ENCODE assay signal across 8 cellular contexts in genomic region chr6:10528170-10528981, GRCh38. TPM values are rescaled to one million over a fixed set of nuclear protein-coding genes. Genes with fewer than 3 reads are reported as not detected.
DNase-seq lines count a peak whose midpoint lies in the region; ATAC-seq and TF ChIP-seq lines count a peak whose summit lies in the region.

No MANE protein-coding gene starts in this region.

- no peaks in the 10 kb centered on the region for H3K27me3 ChIP-seq in neural progenitor cell

- H4K20me1 ChIP-seq in neural progenitor cell (ENCODE audit: low read depth), result no peaks in the 10 kb centered on the region

- peaks cover 18% of the 10 kb centered on the region for H3F3A ChIP-seq in neural progenitor cell (ENCODE audit: low read depth)

- peaks cover 42% of the 10 kb centered on the region for H3K4me1 Mint-ChIP-seq in T-helper 1 cell treated with Interleukin-12 subunit alpha and Interleukin-12 subunit beta and Interleukin-4 antibody, amounts not matched to agents 30 μg/mL and 1 μg/mL, for 36 hours (ENCODE audit: low read depth)
- peaks cover 44% of the 10 kb centered on the region for H3K4me1 Mint-ChIP-seq in endothelial cell (ENCODE audit: unreplicated experiment)
- H3K4me1 Mint-ChIP-seq in neural progenitor cell, result peaks cover 8% of the 10 kb centered on the region

- H3K4me2 ChIP-seq in neural progenitor cell, result no peak overlapping the region

- no peaks in the 10 kb centered on the region for H3K9me3 Mint-ChIP-seq in T-helper 1 cell treated with Interleukin-12 subunit alpha and Interleukin-12 subunit beta and Interleukin-4 antibody, amounts not matched to agents 30 μg/mL and 1 μg/mL, for 36 hours
- H3K9me3 Mint-ChIP-seq in endothelial cell (ENCODE audit: unreplicated experiment), result no peaks in the 10 kb centered on the region
- no peaks in the 10 kb centered on the region for H3K9me3 Mint-ChIP-seq in neural progenitor cell

- no peaks in the 10 kb centered on the region for H3K9me3 ChIP-seq in neural progenitor cell (ENCODE audit: low read depth)

- DNase-seq in GF-D8 (lab: John Stamatoyannopoulos, UW), result peak; percentile 39
- DNase-seq in HK-2 (ENCODE audit: unreplicated experiment), result peak; percentile 40
- DNase-seq in endothelial cell (ENCODE audit: low spot score), result no peak
- no peak for DNase-seq in neural progenitor cell (ENCODE audit: low spot score)
- no peak for DNase-seq in SK-N-DZ (ENCODE audit: low spot score)
- DNase-seq in NCI-H2227 (lab: John Stamatoyannopoulos, UW; ENCODE audit: unreplicated experiment), result no peak

- no peak overlapping the region for H3K9ac ChIP-seq in neural progenitor cell

- no peak overlapping the region for H3K27ac ChIP-seq in neural progenitor cell

- ATAC-seq in GM21423 (IDR thresholded peaks at IDR 0.05; ENCODE audit: unreplicated experiment), result peak; percentile 59

- peak overlapping the region; percentile 97 for H3K4me3 Mint-ChIP-seq in T-helper 1 cell treated with Interleukin-12 subunit alpha and Interleukin-12 subunit beta and Interleukin-4 antibody, amounts not matched to agents 30 μg/mL and 1 μg/mL, for 36 hours
- H3K4me3 Mint-ChIP-seq in endothelial cell (ENCODE audit: unreplicated experiment), result no peak overlapping the region
- H3K4me3 Mint-ChIP-seq in neural progenitor cell, result no peak overlapping the region

- no peaks in the 10 kb centered on the region for H3K27me3 Mint-ChIP-seq in T-helper 1 cell treated with Interleukin-12 subunit alpha and Interleukin-12 subunit beta and Interleukin-4 antibody, amounts not matched to agents 30 μg/mL and 1 μg/mL, for 36 hours (ENCODE audit: low read depth)
- H3K27me3 Mint-ChIP-seq in endothelial cell (ENCODE audit: unreplicated experiment), result peaks cover 6% of the 10 kb centered on the region
- H3K27me3 Mint-ChIP-seq in neural progenitor cell (ENCODE audit: insufficient read depth, low read depth), result no peaks in the 10 kb centered on the region

- peak overlapping the region; percentile 96 for H3K27ac Mint-ChIP-seq in T-helper 1 cell treated with Interleukin-12 subunit alpha and Interleukin-12 subunit beta and Interleukin-4 antibody, amounts not matched to agents 30 μg/mL and 1 μg/mL, for 36 hours
- H3K27ac Mint-ChIP-seq in endothelial cell (ENCODE audit: unreplicated experiment) (peak overlapping the region; percentile 64), neural progenitor cell (no peak overlapping the region)

- peak overlapping the region; percentile 22 for H2AFZ ChIP-seq in neural progenitor cell (replicated peaks)

- H3K36me3 ChIP-seq in neural progenitor cell, result no peaks in the 10 kb centered on the region

- H3K4me3 ChIP-seq in neural progenitor cell, result no peak overlapping the region

- H3K79me2 ChIP-seq in neural progenitor cell (ENCODE audit: low read depth), result no peaks in the 10 kb centered on the region

- TF ChIP-seq CTCF in endothelial cell (IDR thresholded peaks at IDR 0.05; ENCODE audit: unreplicated experiment) (no peak), neural progenitor cell (IDR thresholded peaks at IDR 0.05) (no peak)

- H3K36me3 Mint-ChIP-seq in T-helper 1 cell treated with Interleukin-12 subunit alpha and Interleukin-12 subunit beta and Interleukin-4 antibody, amounts not matched to agents 30 μg/mL and 1 μg/mL, for 36 hours (ENCODE audit: low read depth), result peaks cover 13% of the 10 kb centered on the region
- H3K36me3 Mint-ChIP-seq in endothelial cell (ENCODE audit: low read depth, unreplicated experiment), result peaks cover 3% of the 10 kb centered on the region
- no peaks in the 10 kb centered on the region for H3K36me3 Mint-ChIP-seq in neural progenitor cell

- no peaks in the 10 kb centered on the region for H3K4me1 ChIP-seq in neural progenitor cell

RNA-seq across cellular contexts. Expression of gene GCNT2, which starts 7.2 kb away (rescaled TPM):
- total RNA-seq in endothelial cell (ENCODE audit: unreplicated experiment) (71.1 TPM), neural progenitor cell (ENCODE audit: low replicate concordance) (34.7 and 48.4 TPM in 2 replicates)
- 0.25 and 0.90 TPM in 2 replicates for polyA plus RNA-seq in SK-N-DZ (2014; cell fraction: cytosol; rRNA removed)
- 0.15 and 0.50 TPM in 2 replicates for polyA plus RNA-seq in SK-N-DZ (2014; cell fraction: nucleus; rRNA removed)

Comparison
In these comparisons a context has a peak if more than half of its experiments do, and no peak if none do; other contexts are left out.
1. DNase-seq: peak in GF-D8 (single experiment) and HK-2 (single experiment); none in endothelial cell (single experiment), neural progenitor cell (single experiment), SK-N-DZ (single experiment) and NCI-H2227 (single experiment).